21 cellular contexts compared by ENCODE assay signal in the genomic region with DNA sequence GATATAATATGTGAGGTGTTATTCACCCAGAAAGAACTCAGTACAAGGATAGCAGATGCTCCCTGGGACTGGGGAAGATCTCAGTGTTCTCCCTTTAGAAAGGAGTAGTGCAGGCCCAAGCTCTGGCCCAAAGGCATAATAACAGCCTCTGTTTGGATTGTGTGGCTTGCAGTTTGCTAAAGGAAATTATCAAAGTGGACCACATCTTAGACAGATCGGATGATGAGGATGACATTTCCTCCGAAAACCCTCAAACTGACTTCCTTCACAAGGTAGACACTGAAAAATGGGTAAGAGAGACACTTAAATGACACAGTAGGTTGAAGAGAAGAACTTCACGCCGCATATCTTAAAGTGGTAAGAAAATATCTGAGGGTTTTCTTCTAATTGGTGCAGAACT. TPM values are rescaled to one million over a fixed set of nuclear protein-coding genes. Genes with fewer than 3 reads are reported as not detected.
DNase-seq lines count a peak whose midpoint lies in the region; ATAC-seq lines count a peak whose summit lies in the region.
"Had no signal": no experiment of that assay in that cellular context is flagged by ENCODE, and none has a peak within 500 bp of the region (broad histone marks: within the 10 kb centered on the region; RNA-seq: fewer than 3 reads in every experiment).

No MANE protein-coding gene starts in this region.

- H3K27ac Mint-ChIP-seq in activated CD4-positive, alpha-beta T cell treated with anti-CD3 and anti-CD28 coated beads, Interleukin-2, amount 10 ng/mL, durations not matched to agents 24 days and 14 days, result peak overlapping the region; percentile 49
- H3K27ac Mint-ChIP-seq in activated CD4-positive, alpha-beta T cell treated with anti-CD3 and anti-CD28 coated beads for 36 hours, result no peak overlapping the region
- H3K27ac Mint-ChIP-seq in activated T-helper 1 cell treated with anti-CD3 and anti-CD28 coated beads, Interleukin-12 subunit alpha, Interleukin-12 subunit beta, Interleukin-2, Interleukin-4 antibody, amounts not matched to agents 30 ng/mL and 10 ng/mL and 1 ng/mL, durations not matched to agents 14 hours and 24 hours and 36 hours, result peak overlapping the region; percentile 75
- H3K27ac Mint-ChIP-seq: CD14-positive monocyte, IgD-negative memory B cell had no signal

- H3K9me3 Mint-ChIP-seq in activated CD4-positive, alpha-beta T cell treated with anti-CD3 and anti-CD28 coated beads, Interleukin-2, amount 10 ng/mL, durations not matched to agents 24 days and 14 days, result peaks cover 20% of the 10 kb centered on the region
- peaks cover 15% of the 10 kb centered on the region for H3K9me3 Mint-ChIP-seq in activated CD4-positive, alpha-beta T cell treated with anti-CD3 and anti-CD28 coated beads for 36 hours (ENCODE audit: low read depth)
- H3K9me3 Mint-ChIP-seq in activated T-helper 1 cell treated with anti-CD3 and anti-CD28 coated beads, Interleukin-12 subunit alpha, Interleukin-12 subunit beta, Interleukin-2, Interleukin-4 antibody, amounts not matched to agents 30 ng/mL and 10 ng/mL and 1 ng/mL, durations not matched to agents 14 hours and 24 hours and 36 hours, result peaks cover 29% of the 10 kb centered on the region

- H3K4me3 ChIP-seq in Karpas-422 (ENCODE audit: low read length) (no peak overlapping the region), thymus (ENCODE audit: low read length) (no peak overlapping the region)

- H3K4me1 Mint-ChIP-seq in activated CD4-positive, alpha-beta T cell treated with anti-CD3 and anti-CD28 coated beads, Interleukin-2, amount 10 ng/mL, durations not matched to agents 24 days and 14 days, result peaks cover 37% of the 10 kb centered on the region
- peaks cover 17% of the 10 kb centered on the region for H3K4me1 Mint-ChIP-seq in activated CD4-positive, alpha-beta T cell treated with anti-CD3 and anti-CD28 coated beads for 36 hours
- peaks cover 53% of the 10 kb centered on the region for H3K4me1 Mint-ChIP-seq in activated T-helper 1 cell treated with anti-CD3 and anti-CD28 coated beads, Interleukin-12 subunit alpha, Interleukin-12 subunit beta, Interleukin-2, Interleukin-4 antibody, amounts not matched to agents 30 ng/mL and 10 ng/mL and 1 ng/mL, durations not matched to agents 14 hours and 24 hours and 36 hours (ENCODE audit: low read depth)
- H3K4me1 Mint-ChIP-seq: CD14-positive monocyte had no signal

- H3K4me2 ChIP-seq in Karpas-422 (ENCODE audit: low read depth, low read length, poor library complexity, severe bottlenecking), result no peak overlapping the region

- peaks cover 26% of the 10 kb centered on the region for H3K36me3 Mint-ChIP-seq in activated CD4-positive, alpha-beta T cell treated with anti-CD3 and anti-CD28 coated beads, Interleukin-2, amount 10 ng/mL, durations not matched to agents 24 days and 14 days (ENCODE audit: low read depth)
- H3K36me3 Mint-ChIP-seq in activated CD4-positive, alpha-beta T cell treated with anti-CD3 and anti-CD28 coated beads for 36 hours (ENCODE audit: low read depth), result peaks cover 5% of the 10 kb centered on the region
- peaks cover 24% of the 10 kb centered on the region for H3K36me3 Mint-ChIP-seq in activated T-helper 1 cell treated with anti-CD3 and anti-CD28 coated beads, Interleukin-12 subunit alpha, Interleukin-12 subunit beta, Interleukin-2, Interleukin-4 antibody, amounts not matched to agents 30 ng/mL and 10 ng/mL and 1 ng/mL, durations not matched to agents 14 hours and 24 hours and 36 hours (ENCODE audit: low read depth)

- no peaks in the 10 kb centered on the region for H3K9me2 ChIP-seq in Karpas-422 (replicated peaks; ENCODE audit: insufficient read depth, low read length)

- H4K20me1 ChIP-seq in Karpas-422 (ENCODE audit: insufficient read depth, low read depth, low read length), result no peaks in the 10 kb centered on the region

- H3K27me3 Mint-ChIP-seq in activated CD4-positive, alpha-beta T cell treated with anti-CD3 and anti-CD28 coated beads, Interleukin-2, amount 10 ng/mL, durations not matched to agents 24 days and 14 days, result no peaks in the 10 kb centered on the region
- H3K27me3 Mint-ChIP-seq in activated CD4-positive, alpha-beta T cell treated with anti-CD3 and anti-CD28 coated beads for 36 hours, result peaks cover 4% of the 10 kb centered on the region
- no peaks in the 10 kb centered on the region for H3K27me3 Mint-ChIP-seq in activated T-helper 1 cell treated with anti-CD3 and anti-CD28 coated beads, Interleukin-12 subunit alpha, Interleukin-12 subunit beta, Interleukin-2, Interleukin-4 antibody, amounts not matched to agents 30 ng/mL and 10 ng/mL and 1 ng/mL, durations not matched to agents 14 hours and 24 hours and 36 hours (ENCODE audit: insufficient read depth)
- H3K27me3 Mint-ChIP-seq: IgD-negative memory B cell had no signal

- CTCF ChIA-PET in activated CD4-positive, alpha-beta T cell treated with anti-CD3 and anti-CD28 coated beads for 36 hours (lab: Charles Lee), result interaction anchor here (0.8 to 1.3 kb wide), 3 partner anchors 9 to 58 kb away, joined by 3 to 4 read pairs (median 3); no protein-coding TSS in a partner anchor

- H3K27ac ChIP-seq in Karpas-422 (ENCODE audit: low read length) (no peak overlapping the region), thymus (ENCODE audit: low read depth) (peak overlapping the region; percentile 52)
- H3K27ac ChIP-seq: 22Rv1 had no signal

- H3K36me3 ChIP-seq in Karpas-422 (ENCODE audit: insufficient read depth, low read length) (no peaks in the 10 kb centered on the region), thymus (ENCODE audit: control insufficient read depth, insufficient read depth) (no peaks in the 10 kb centered on the region)

- H3K4me1 ChIP-seq in Karpas-422 (ENCODE audit: low read length) (no peaks in the 10 kb centered on the region), thymus (ENCODE audit: control insufficient read depth, insufficient read depth, low read length) (peaks cover 19% of the 10 kb centered on the region)

- intact Hi-C loops in activated CD4-positive, alpha-beta T cell treated with anti-CD3 and anti-CD28 coated beads, Interleukin-2, amount 10 ng/mL, durations not matched to agents 24 days and 14 days (cut with micrococcal nuclease), result no loop called here
- intact Hi-C loops in activated CD4-positive, alpha-beta T cell treated with anti-CD3 and anti-CD28 coated beads for 36 hours (cut with DNase I, micrococcal nuclease), result no loop called here
- intact Hi-C loops in activated T-helper 1 cell treated with anti-CD3 and anti-CD28 coated beads, Interleukin-12 subunit alpha, Interleukin-12 subunit beta, Interleukin-2, Interleukin-4 antibody, amounts not matched to agents 30 ng/mL and 10 ng/mL and 1 ng/mL, durations not matched to agents 14 hours and 24 hours and 36 hours (cut with micrococcal nuclease), result no loop called here

- DNase-seq in activated CD4-positive, alpha-beta T cell treated with anti-CD3 and anti-CD28 coated beads, Interleukin-2, amount 10 ng/mL, durations not matched to agents 24 days and 14 days, result peak; percentile 66
- DNase-seq in activated CD4-positive, alpha-beta T cell treated with anti-CD3 and anti-CD28 coated beads for 36 hours, result no peak
- DNase-seq in Karpas-422 (peak; percentile 31), SW 1271 (lab: John Stamatoyannopoulos, UW) (no peak), NCI-H345 (lab: John Stamatoyannopoulos, UW) (no peak)
- no peak for DNase-seq in activated T-helper 1 cell treated with anti-CD3 and anti-CD28 coated beads, Interleukin-12 subunit alpha, Interleukin-12 subunit beta, Interleukin-2, Interleukin-4 antibody, amounts not matched to agents 30 ng/mL and 10 ng/mL and 1 ng/mL, durations not matched to agents 14 hours and 24 hours and 36 hours (ENCODE audit: low spot score)
- DNase-seq: AML-193; GDM1; NCI-H1092; NCI-H1436; NCI-H2029; NCI-H226; NCI-H524; NCI-H774; NK-92 treated with Interleukin-12 subunit alpha and Interleukin-12 subunit beta, amount 100 ng/mL, for 24 hours had no signal

- H3K27me3 ChIP-seq in Karpas-422 (ENCODE audit: low read length) (no peaks in the 10 kb centered on the region), thymus (ENCODE audit: control insufficient read depth, insufficient read depth) (no peaks in the 10 kb centered on the region)

- no peak for ATAC-seq in activated CD4-positive, alpha-beta T cell treated with anti-CD3 and anti-CD28 coated beads for 36 hours
- no peak for ATAC-seq in HG02981 (IDR thresholded peaks at IDR 0.05; ENCODE audit: unreplicated experiment)
- ATAC-seq: SK-N-SH treated with all-trans-retinoic acid at 6 μM for 48 hours had no signal

- no peak overlapping the region for H3K9ac ChIP-seq in Karpas-422 (ENCODE audit: low read length)

- WGBS in thymus, result 2% methylated on average over 4 of the region's 4 CpGs

- H3K9me3 ChIP-seq in Karpas-422 (ENCODE audit: low read length), result peaks cover 8% of the 10 kb centered on the region; the same call in 1 of the 2 replicates
- H3K9me3 ChIP-seq in thymus (ENCODE audit: control insufficient read depth), result no peaks in the 10 kb centered on the region

- H3K79me2 ChIP-seq in Karpas-422 (ENCODE audit: low read length), result no peaks in the 10 kb centered on the region

- H3K4me3 Mint-ChIP-seq in activated CD4-positive, alpha-beta T cell treated with anti-CD3 and anti-CD28 coated beads, Interleukin-2, amount 10 ng/mL, durations not matched to agents 24 days and 14 days, result peak overlapping the region; percentile 28
- no peak overlapping the region for H3K4me3 Mint-ChIP-seq in activated CD4-positive, alpha-beta T cell treated with anti-CD3 and anti-CD28 coated beads for 36 hours
- peak overlapping the region; percentile 42 for H3K4me3 Mint-ChIP-seq in activated T-helper 1 cell treated with anti-CD3 and anti-CD28 coated beads, Interleukin-12 subunit alpha, Interleukin-12 subunit beta, Interleukin-2, Interleukin-4 antibody, amounts not matched to agents 30 ng/mL and 10 ng/mL and 1 ng/mL, durations not matched to agents 14 hours and 24 hours and 36 hours
- H3K4me3 Mint-ChIP-seq: CD14-positive monocyte, IgD-negative memory B cell had no signal

- H2AFZ ChIP-seq in Karpas-422 (ENCODE audit: low read length), result no peak overlapping the region

- POLR2A ChIA-PET in activated CD4-positive, alpha-beta T cell treated with anti-CD3 and anti-CD28 coated beads for 36 hours (lab: Charles Lee), result no interaction called here

RNA-seq across cellular contexts. Expression of a gene that starts 26.1 kb away (rescaled TPM):
- 1.1 and 1.4 TPM in 2 replicates for total RNA-seq in activated CD4-positive, alpha-beta T cell treated with anti-CD3 and anti-CD28 coated beads, Interleukin-2, amount 10 ng/mL, durations not matched to agents 24 days and 14 days
- total RNA-seq in activated CD4-positive, alpha-beta T cell treated with anti-CD3 and anti-CD28 coated beads for 36 hours, result under 1 TPM in 1 of 2 experiments, not detected in 1; 0.23 TPM
- not detected in 2 replicates for total RNA-seq in Karpas-422 (2014; rRNA removed; shearing (Covaris generic); ENCODE audit: low replicate concordance)
- total RNA-seq in activated T-helper 1 cell treated with anti-CD3 and anti-CD28 coated beads, Interleukin-12 subunit alpha, Interleukin-12 subunit beta, Interleukin-2, Interleukin-4 antibody, amounts not matched to agents 30 ng/mL and 10 ng/mL and 1 ng/mL, durations not matched to agents 14 hours and 24 hours and 36 hours, result 0.99 and 1.8 TPM in 2 replicates
- 2.6 TPM for polyA plus RNA-seq in thymus
- polyA plus RNA-seq: CD14-positive monocyte, IgD-negative memory B cell had no signal

RNA-seq across cellular contexts. Expression of a gene that starts 51.4 kb away (rescaled TPM):
- total RNA-seq in activated CD4-positive, alpha-beta T cell treated with anti-CD3 and anti-CD28 coated beads, Interleukin-2, amount 10 ng/mL, durations not matched to agents 24 days and 14 days, result 29.0 and 32.0 TPM in 2 replicates
- total RNA-seq in activated CD4-positive, alpha-beta T cell treated with anti-CD3 and anti-CD28 coated beads for 36 hours, result 10 to 100 TPM; 14.9 to 15.6 TPM
- 1.2 and 3.6 TPM in 2 replicates for total RNA-seq in Karpas-422 (2014; rRNA removed; shearing (Covaris generic); ENCODE audit: low replicate concordance)
- 53.8 and 55.7 TPM in 2 replicates for total RNA-seq in activated T-helper 1 cell treated with anti-CD3 and anti-CD28 coated beads, Interleukin-12 subunit alpha, Interleukin-12 subunit beta, Interleukin-2, Interleukin-4 antibody, amounts not matched to agents 30 ng/mL and 10 ng/mL and 1 ng/mL, durations not matched to agents 14 hours and 24 hours and 36 hours
- 10.0 TPM for polyA plus RNA-seq in thymus

Comparison
In these comparisons a context has a peak if more than half of its experiments do, and no peak if none do; other contexts are left out.
1. DNase-seq: peak in activated CD4-positive, alpha-beta T cell treated with anti-CD3 and anti-CD28 coated beads, Interleukin-2, amount 10 ng/mL, durations not matched to agents 24 days and 14 days (single experiment) and Karpas-422 (single experiment); none in activated CD4-positive, alpha-beta T cell treated with anti-CD3 and anti-CD28 coated beads for 36 hours (single experiment), activated T-helper 1 cell treated with anti-CD3 and anti-CD28 coated beads, Interleukin-12 subunit alpha, Interleukin-12 subunit beta, Interleukin-2, Interleukin-4 antibody, amounts not matched to agents 30 ng/mL and 10 ng/mL and 1 ng/mL, durations not matched to agents 14 hours and 24 hours and 36 hours (single experiment), SW 1271 (0 of 2) and NCI-H345 (single experiment).